In the genomic region with DNA sequence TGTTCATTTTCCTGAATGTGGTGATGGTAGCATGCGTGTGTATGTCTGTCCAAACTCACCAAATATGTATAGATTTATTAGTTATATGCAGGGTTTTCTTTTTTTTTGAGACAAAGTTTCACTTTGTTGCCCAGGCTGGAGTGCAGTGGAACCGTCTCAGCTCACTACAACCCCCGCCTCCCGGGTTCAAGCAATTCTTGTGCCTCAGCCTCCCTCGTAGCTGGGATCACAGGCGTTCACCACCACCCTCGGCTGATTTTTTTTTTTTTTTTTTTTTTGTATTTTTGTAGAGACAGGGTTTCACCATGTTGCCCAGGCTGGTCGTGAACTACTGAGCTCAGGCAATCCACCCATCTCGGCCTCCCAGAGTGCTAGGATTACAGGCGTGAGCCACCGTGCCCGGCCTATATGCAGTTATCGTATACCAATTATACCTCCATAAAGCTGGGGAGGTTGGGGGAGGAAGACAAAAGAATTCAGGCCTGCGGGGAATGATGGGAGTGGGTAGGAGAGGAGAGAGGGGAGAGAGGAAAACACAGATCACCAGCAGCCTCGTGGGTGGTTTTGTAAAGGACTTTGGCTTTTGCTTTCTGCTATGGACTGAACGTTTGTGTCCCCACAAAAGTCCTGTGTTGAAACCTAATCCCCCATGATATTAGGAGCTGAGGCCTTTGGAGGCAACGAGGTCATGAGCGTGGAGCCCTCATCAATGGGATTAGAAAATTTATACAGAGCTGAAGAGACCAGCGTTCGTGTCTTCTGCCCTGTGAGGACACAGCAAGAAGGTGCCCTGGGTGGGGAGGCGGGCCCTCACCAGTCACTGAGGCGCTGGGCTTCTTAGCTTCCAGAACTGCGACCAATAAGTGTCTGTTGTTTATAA, we compare ENCODE assay signal across 21 cellular contexts. TPM values are rescaled to one million over a fixed set of nuclear protein-coding genes. Genes with fewer than 3 reads are reported as not detected.
DNase-seq lines count a peak whose midpoint lies in the region; ATAC-seq, FAIRE-seq and TF ChIP-seq lines count a peak whose summit lies in the region.
"Had no signal": no experiment of that assay in that cellular context is flagged by ENCODE, and none has a peak within 500 bp of the region (broad histone marks: within the 10 kb centered on the region; RNA-seq: fewer than 3 reads in every experiment).

No MANE protein-coding gene starts in this region.

- H3K4me1 Mint-ChIP-seq in GM23338 (peaks cover 18% of the 10 kb centered on the region), osteocyte (ENCODE audit: unreplicated experiment) (peaks cover 22% of the 10 kb centered on the region)

- H3K56ac ChIP-seq in H1 (replicated peaks; ENCODE audit: insufficient read length, low read depth, low read length), result no peak overlapping the region

- H3K79me2 ChIP-seq in GM23338 (replicated peaks; ENCODE audit: insufficient read depth) (peaks cover 23% of the 10 kb centered on the region), H1 (ENCODE audit: control insufficient read depth in 1 of 2, insufficient read depth in 2 of 2, low read length in 2 of 2) (peaks cover 5 to 11% of the 10 kb centered on the region in 2 experiments; a peak in 3 of 4 replicates)

- no peak overlapping the region for H2BK20ac ChIP-seq in H1 (ENCODE audit: low read length)

- no peak overlapping the region for H3K18ac ChIP-seq in H1 (ENCODE audit: extremely low read depth, low read length)
- H3K18ac ChIP-seq in neuronal stem cell (ENCODE audit: low read length), result no peak overlapping the region
- no peak overlapping the region for H3K18ac ChIP-seq in mesenchymal stem cell (ENCODE audit: low read depth in 1 of 2, low read length in 2 of 2)

- H3K27me3 Mint-ChIP-seq in GM23338 (ENCODE audit: insufficient read depth, low read depth, poor library complexity) (peaks cover 13% of the 10 kb centered on the region), osteocyte (ENCODE audit: unreplicated experiment) (no peaks in the 10 kb centered on the region)

- H2BK5ac ChIP-seq in H1 (ENCODE audit: low read depth, low read length) (no peak overlapping the region), neuronal stem cell (ENCODE audit: low read length) (no peak overlapping the region), mesenchymal stem cell (ENCODE audit: low read depth, low read length, poor library complexity, severe bottlenecking) (no peak overlapping the region)

- no peaks in the 10 kb centered on the region for H3K79me1 ChIP-seq in H1 (ENCODE audit: low read depth, low read length)
- peaks cover 2% of the 10 kb centered on the region for H3K79me1 ChIP-seq in neuronal stem cell (ENCODE audit: low read depth, low read length)
- H3K79me1 ChIP-seq in mesenchymal stem cell (replicated peaks; ENCODE audit: low read length, poor library complexity, severe bottlenecking), result no peaks in the 10 kb centered on the region

- H3K9me3 ChIP-seq in H1 (ENCODE audit: insufficient read depth in 2 of 2, low read depth in 1 of 2, low read length in 1 of 2) (no peaks in the 10 kb centered on the region), neuronal stem cell (replicated peaks in 1 of 2; ENCODE audit: control insufficient read depth in 2 of 2, insufficient read depth in 1 of 2, low read depth in 1 of 2, low read length in 2 of 2) (peaks cover 0 to 1% of the 10 kb centered on the region in 2 donors), mesenchymal stem cell (ENCODE audit: control insufficient read depth, low read length) (no peaks in the 10 kb centered on the region)
- H3K9me3 ChIP-seq: BLaER1, MG63 had no signal

- H3K27ac Mint-ChIP-seq in GM23338 (no peak overlapping the region), osteocyte (ENCODE audit: unreplicated experiment) (no peak overlapping the region)
- H3K27ac Mint-ChIP-seq: CD4-positive, alpha-beta T cell; HFFc6 had no signal

- in situ Hi-C loops in G401 (cut with HindIII; ENCODE audit: low sequenced_read_pairs), result no loop called here

- no peak for TF ChIP-seq RAD21 in H1 (IDR thresholded peaks at IDR 0.05 in 1 of 2, conservative IDR thresholded peaks at IDR 0.05 in 1 of 2; ENCODE audit: low read depth in 2 of 2, low read length in 2 of 2)

- H3K4me2 ChIP-seq in GM23338 (no peak overlapping the region), H1 (ENCODE audit: insufficient read depth in 1 of 2, low read depth in 2 of 2, low read length in 2 of 2) (no peak overlapping the region), neuronal stem cell (ENCODE audit: insufficient read depth, low read length, poor library complexity, severe bottlenecking) (no peak overlapping the region), mesenchymal stem cell (ENCODE audit: low read length, poor library complexity, severe bottlenecking) (no peak overlapping the region)
- H3K4me2 ChIP-seq: BLaER1 had no signal

- FAIRE-seq in H1 (lab: Jason Lieb, UNC), result no peak
- FAIRE-seq: GM19239, H54 had no signal

- no peaks in the 10 kb centered on the region for H3K36me3 ChIP-seq in GM23338 (ENCODE audit: insufficient read depth)
- H3K36me3 ChIP-seq in H1 (ENCODE audit: control insufficient read depth in 2 of 4, insufficient read depth in 4 of 4, low read length in 3 of 4), result no peaks in the 10 kb centered on the region; a peak in 1 of 8 replicates
- peaks cover 0 to under 1% of the 10 kb centered on the region in 2 donors for H3K36me3 ChIP-seq in neuronal stem cell (replicated peaks in 1 of 2; ENCODE audit: control insufficient read depth in 2 of 2, insufficient read depth in 2 of 2, low read length in 2 of 2)
- peaks cover 0 to under 1% of the 10 kb centered on the region in 2 experiments for H3K36me3 ChIP-seq in mesenchymal stem cell (ENCODE audit: control insufficient read depth in 1 of 2, insufficient read depth in 2 of 2, low read depth in 1 of 2, low read length in 2 of 2)
- H3K36me3 ChIP-seq: BLaER1 had no signal

- H2BK120ac ChIP-seq in H1 (replicated peaks; ENCODE audit: low read depth, low read length) (no peak overlapping the region), neuronal stem cell (ENCODE audit: low read depth, low read length) (no peak overlapping the region), mesenchymal stem cell (ENCODE audit: low read depth, low read length) (no peak overlapping the region)

- no peaks in the 10 kb centered on the region for H3K9me2 ChIP-seq in GM23338 (ENCODE audit: insufficient read depth)

- 87% methylated on average over 20 of the region's 23 CpGs; no CpG with 5 or more reads in 1 of the 2 experiments for WGBS in H1 (ENCODE audit: extremely low coverage in 1 of 2, insufficient coverage in 1 of 2, insufficient read length in 1 of 2, insufficient replicate concordance in 2 of 2, low coverage in 1 of 2, low lambda C conversion rate in 2 of 2, missing lambda C conversion rate in 1 of 2), 2 experiments
- no CpG with 5 or more reads among the region's 23 CpGs for WGBS in neuronal stem cell (ENCODE audit: extremely low coverage in 2 of 2, insufficient read length in 2 of 2, insufficient replicate concordance in 1 of 2), 2 donors
- WGBS in mesenchymal stem cell, result 94% methylated on average over 17 of the region's 23 CpGs

- H3K23ac ChIP-seq in H1 (ENCODE audit: insufficient read length) (no peak overlapping the region), neuronal stem cell (ENCODE audit: low read depth, low read length, poor library complexity) (no peak overlapping the region), mesenchymal stem cell (ENCODE audit: low read length in 2 of 2) (no peak overlapping the region)

- H3K9ac ChIP-seq in H1 (replicated peaks in 1 of 4; ENCODE audit: extremely low read depth in 1 of 4, low read depth in 3 of 4, low read length in 3 of 4), result no peak overlapping the region
- H3K9ac ChIP-seq in neuronal stem cell (ENCODE audit: low read depth, low read length, poor library complexity), result no peak overlapping the region
- no peak overlapping the region for H3K9ac ChIP-seq in mesenchymal stem cell (ENCODE audit: low read length)
- H3K9ac ChIP-seq: BLaER1 had no signal

- peaks cover 3% of the 10 kb centered on the region; the same call in 1 of the 2 replicates for H3K23me2 ChIP-seq in H1 (ENCODE audit: low read depth, low read length)

- H3K27ac ChIP-seq in GM23338 (ENCODE audit: low read depth), result no peak overlapping the region
- no peak overlapping the region for H3K27ac ChIP-seq in H1 (ENCODE audit: low read depth, low read length)
- no peak overlapping the region for H3K27ac ChIP-seq in neuronal stem cell (replicated peaks; ENCODE audit: low read length)
- no peak overlapping the region for H3K27ac ChIP-seq in mesenchymal stem cell (ENCODE audit: low read length, poor library complexity, severe bottlenecking)
- H3K27ac ChIP-seq: BLaER1 had no signal

- H3K4ac ChIP-seq in H1 (replicated peaks; ENCODE audit: insufficient read length, low read depth, low read length) (no peak overlapping the region), neuronal stem cell (ENCODE audit: low read length) (no peak overlapping the region), mesenchymal stem cell (ENCODE audit: low read depth in 1 of 2, low read length in 2 of 2) (no peak overlapping the region)

- POLR2A ChIA-PET in HEK293T (lab: Yijun Ruan, JAX) (interaction anchor here (0.8 to 10.6 kb wide), 9 partner anchors 10 to 178 kb away, joined by 3 to 129 read pairs (median 4); a partner anchor contains a TSS), H1 (lab: Charles Lee; ENCODE audit: partially characterized antibody) (interaction anchor here (0.6 to 29.6 kb wide), 3 partner anchors 18 to 422 kb away, joined by 3 to 677 read pairs (median 324); partner anchors contain the start of gene COX20)

- ATAC-seq in GM23338, result no peak

- H4K8ac ChIP-seq in H1 (ENCODE audit: extremely low read depth, insufficient read depth, low read length) (no peak overlapping the region), neuronal stem cell (ENCODE audit: low read depth, low read length) (no peak overlapping the region), mesenchymal stem cell (ENCODE audit: low read length) (no peak overlapping the region)

- peak overlapping the region; percentile 72 for H2AFZ ChIP-seq in GM23338
- peak overlapping the region; percentile 65; the same call in 1 of the 2 replicates for H2AFZ ChIP-seq in H1 (ENCODE audit: low read length)
- H2AFZ ChIP-seq in neuronal stem cell (ENCODE audit: low read length), result peak overlapping the region; percentile 23
- no peak overlapping the region for H2AFZ ChIP-seq in mesenchymal stem cell (ENCODE audit: low read depth, low read length)

- H4K91ac ChIP-seq in H1 (replicated peaks; ENCODE audit: insufficient read length, low read length), result no peak overlapping the region
- no peak overlapping the region for H4K91ac ChIP-seq in neuronal stem cell (ENCODE audit: low read depth, low read length, poor library complexity)
- no peak overlapping the region for H4K91ac ChIP-seq in mesenchymal stem cell (ENCODE audit: low read length)

- no peak overlapping the region for H4K5ac ChIP-seq in H1 (ENCODE audit: insufficient read length, low read depth, low read length)

- no peak overlapping the region for H2BK12ac ChIP-seq in H1 (ENCODE audit: low read depth, low read length)
- H2BK12ac ChIP-seq in neuronal stem cell (ENCODE audit: low read length), result no peak overlapping the region
- no peak overlapping the region for H2BK12ac ChIP-seq in mesenchymal stem cell (ENCODE audit: low read length in 2 of 2)

- TF ChIP-seq POLR2A in H1 (IDR thresholded peaks at IDR 0.05; ENCODE audit: control extremely low read depth in 1 of 2, low read depth in 2 of 2, low read length in 2 of 2), result no peak

- H3K4me3 Mint-ChIP-seq in GM23338 (no peak overlapping the region), osteocyte (ENCODE audit: unreplicated experiment) (no peak overlapping the region)
- H3K4me3 Mint-ChIP-seq: CD4-positive, alpha-beta T cell; HFFc6 had no signal

- CTCF ChIA-PET in HEK293T (lab: Yijun Ruan, JAX) (interaction anchor here (0.6 to 1.5 kb wide), 3 partner anchors 8 to 173 kb away, joined by 3 to 4 read pairs (median 4); no protein-coding TSS in a partner anchor), H1 (lab: Charles Lee; ENCODE audit: partially characterized antibody) (interaction anchor here (0.5 to 1.4 kb wide), 7 partner anchors 8 to 174 kb away, joined by 3 to 5 read pairs (median 3); a partner anchor contains a TSS)

- H3K14ac ChIP-seq in H1 (ENCODE audit: insufficient read length) (no peak overlapping the region), neuronal stem cell (ENCODE audit: low read length) (no peak overlapping the region), mesenchymal stem cell (ENCODE audit: low read length in 2 of 2) (peak overlapping the region in 1 of 2 experiments; percentile 20)

- H3K4me3 ChIP-seq in GM23338 (no peak overlapping the region), H1 (ENCODE audit: extremely low read depth in 1 of 4, insufficient read depth in 2 of 4, low read depth in 3 of 4, low read length in 4 of 4) (no peak overlapping the region), neuronal stem cell (ENCODE audit: low read length in 2 of 2) (no peak overlapping the region), mesenchymal stem cell (ENCODE audit: insufficient read depth in 1 of 2, low read depth in 1 of 2, low read length in 2 of 2) (no peak overlapping the region)
- H3K4me3 ChIP-seq: BLaER1, MG63 had no signal

- H4K20me1 ChIP-seq in GM23338 (replicated peaks; ENCODE audit: insufficient read depth) (no peaks in the 10 kb centered on the region), H1 (replicated peaks in 1 of 2; ENCODE audit: control insufficient read depth in 1 of 2, insufficient read depth in 2 of 2, low read length in 2 of 2) (peaks cover 1 to 2% of the 10 kb centered on the region in 2 experiments)
- H4K20me1 ChIP-seq: BLaER1 had no signal

- no peaks in the 10 kb centered on the region; the same call in 1 of the 2 replicates for H3F3A ChIP-seq in GM23338 (replicated peaks; ENCODE audit: low read depth)

- TF ChIP-seq CTCF in GM23338 (conservative IDR thresholded peaks at IDR 0.05; ENCODE audit: low read depth in 2 of 2), result no peak
- TF ChIP-seq CTCF in H1 (IDR thresholded peaks at IDR 0.05; ENCODE audit: control extremely low read depth in 1 of 3, insufficient read depth in 1 of 3, low read depth in 1 of 3, low read length in 3 of 3), result no peak
- no peak for TF ChIP-seq CTCF in osteocyte (IDR thresholded peaks at IDR 0.05)

- no peak for TF ChIP-seq EP300 in H1 (IDR thresholded peaks at IDR 0.05; ENCODE audit: borderline replicate concordance in 1 of 2, low read depth in 2 of 2, low read length in 2 of 2)

- no peak overlapping the region for H2BK15ac ChIP-seq in H1 (ENCODE audit: low read length)
- H2BK15ac ChIP-seq in neuronal stem cell (ENCODE audit: low read length), result no peak overlapping the region
- H2BK15ac ChIP-seq in mesenchymal stem cell (ENCODE audit: low read depth, poor library complexity, severe bottlenecking), result no peak overlapping the region

- H3K27me3 ChIP-seq in GM23338 (ENCODE audit: insufficient read depth), result no peaks in the 10 kb centered on the region
- H3K27me3 ChIP-seq in H1 (replicated peaks in 1 of 4; ENCODE audit: control insufficient read depth in 3 of 4, extremely low read depth in 1 of 4, insufficient read depth in 3 of 4, low read length in 3 of 4), result no peaks in the 10 kb centered on the region
- no peaks in the 10 kb centered on the region for H3K27me3 ChIP-seq in neuronal stem cell (ENCODE audit: control insufficient read depth in 3 of 3, insufficient read depth in 3 of 3, low read depth in 1 of 3, low read length in 3 of 3)
- H3K27me3 ChIP-seq in mesenchymal stem cell (ENCODE audit: control insufficient read depth in 1 of 2, insufficient read depth in 1 of 2, low read length in 2 of 2), result no peaks in the 10 kb centered on the region
- H3K27me3 ChIP-seq: BLaER1, MG63 had no signal

- H3K4me1 ChIP-seq in GM23338 (ENCODE audit: insufficient read depth) (peaks cover 3% of the 10 kb centered on the region; the same call in 1 of the 2 replicates), H1 (replicated peaks in 1 of 4; ENCODE audit: control insufficient read depth in 3 of 4, insufficient read depth in 4 of 4, low read length in 3 of 4) (peaks cover 0 to 3% (median 1%) of the 10 kb centered on the region in 4 experiments; a peak in 3 of 7 replicates), neuronal stem cell (ENCODE audit: control insufficient read depth in 2 of 2, insufficient read depth in 1 of 2, low read depth in 1 of 2, low read length in 2 of 2) (peaks cover 1 to 13% of the 10 kb centered on the region in 2 donors), mesenchymal stem cell (ENCODE audit: control insufficient read depth, insufficient read depth, low read depth, low read length) (peaks cover 2% of the 10 kb centered on the region)

- H3K9me3 Mint-ChIP-seq in GM23338, result peaks cover 3% of the 10 kb centered on the region; the same call in 1 of the 3 replicates
- H3K9me3 Mint-ChIP-seq in osteocyte (ENCODE audit: unreplicated experiment), result no peaks in the 10 kb centered on the region
- H3K9me3 Mint-ChIP-seq: CD4-positive, alpha-beta T cell; HFFc6 had no signal

- H3K36me3 Mint-ChIP-seq in GM23338 (ENCODE audit: low read depth) (peaks cover 6% of the 10 kb centered on the region), osteocyte (ENCODE audit: unreplicated experiment) (no peaks in the 10 kb centered on the region)

- DNase-seq in GM23338 (ENCODE audit: low spot score) (no peak), HEK293T (ENCODE audit: extremely low spot score) (no peak), H1 (ENCODE audit: low read depth in 1 of 2, low spot score in 2 of 2) (no peak), neuronal stem cell (ENCODE audit: low spot score) (no peak), mesenchymal stem cell (no peak), osteocyte (ENCODE audit: extremely low spot score, unreplicated experiment) (no peak), G401 (ENCODE audit: low spot score) (no peak)
- DNase-seq: ACHN; CD4-positive, alpha-beta T cell; GF-D8; HFFc6; MG63; NCI-H1092; NCI-H2029 treated with DMSO at 0.1 percent for 48 hours; NCI-H226; NCI-H510A treated with DMSO at 0.1 percent for 48 hours; NCI-H748 treated with DMSO at 0.1 percent for 48 hours; Right ventricle myocardium superior had no signal

- H2AK5ac ChIP-seq in H1 (ENCODE audit: low read depth, low read length) (no peak overlapping the region), neuronal stem cell (ENCODE audit: low read depth, low read length) (no peak overlapping the region), mesenchymal stem cell (ENCODE audit: low read length, severe bottlenecking) (no peak overlapping the region)

RNA-seq across cellular contexts. Expression of gene HNRNPU, which starts 4.4 kb away (rescaled TPM):
- total RNA-seq in GM23338 (2014; rRNA removed; shearing (Covaris generic)), result 630 and 687 TPM in 2 replicates
- polyA plus RNA-seq in GM23338 (2016; fragmentation: Nextera tagmentation; extraction: Ambion mirVana) (406 and 422 TPM in 2 replicates), H1 (2011; rRNA removed) (87.3 and 95.6 TPM in 2 replicates)
- total RNA-seq in H1 (2021; fragmentation: NEBNext Ultra II Directional; extraction: Animal tissue kit (Norgen Biotek cat#: 25700)), result 606 and 614 TPM in 2 replicates
- 240 TPM for polyA plus RNA-seq in H1 (2011; cell fraction: cytosol; rRNA removed)
- 179 TPM for polyA plus RNA-seq in H1 (2011; cell fraction: nucleus; rRNA removed)
- polyA plus RNA-seq in H1 (2012, experiment 1 of 2), result 452 to 699 TPM (median 531 TPM) in 4 replicates
- 85.9 TPM for polyA plus RNA-seq in H1 (2012, experiment 2 of 2)
- 352 TPM for polyA plus RNA-seq in H1 (2013, experiment 1 of 2)
- polyA plus RNA-seq in H1 (2013, experiment 2 of 2), result 353 TPM
- polyA minus RNA-seq in H1 (2011; rRNA and poly(A)+ RNA removed), result 235 and 263 TPM in 2 replicates
- 285 TPM for polyA minus RNA-seq in H1 (2011; cell fraction: cytosol; rRNA and poly(A)+ RNA removed)
- 272 TPM for polyA minus RNA-seq in H1 (2011; cell fraction: nucleus; rRNA and poly(A)+ RNA removed)
- 302 TPM for polyA plus RNA-seq in neuronal stem cell (2013, experiment 1 of 2)
- polyA plus RNA-seq in neuronal stem cell (2013, experiment 2 of 2), result 312 TPM
- 184 TPM for polyA plus RNA-seq in mesenchymal stem cell (2013, experiment 1 of 2)
- 179 TPM for polyA plus RNA-seq in mesenchymal stem cell (2013, experiment 2 of 2)
- 292 and 299 TPM in 2 replicates for total RNA-seq in osteocyte
- 172 and 277 TPM in 2 replicates for total RNA-seq in G401 (2014; rRNA removed; shearing (Covaris generic))

RNA-seq across cellular contexts. Expression of gene COX20, which starts 33.3 kb away (rescaled TPM):
- total RNA-seq in GM23338 (2014; rRNA removed; shearing (Covaris generic)), result 19.3 and 20.0 TPM in 2 replicates
- polyA plus RNA-seq in GM23338 (2016; fragmentation: Nextera tagmentation; extraction: Ambion mirVana) (175 and 187 TPM in 2 replicates), H1 (2011; rRNA removed) (11.7 and 17.5 TPM in 2 replicates)
- total RNA-seq in H1 (2021; fragmentation: NEBNext Ultra II Directional; extraction: Animal tissue kit (Norgen Biotek cat#: 25700)), result 28.8 and 33.6 TPM in 2 replicates
- polyA plus RNA-seq in H1 (2011; cell fraction: cytosol; rRNA removed), result 33.1 TPM
- polyA plus RNA-seq in H1 (2011; cell fraction: nucleus; rRNA removed), result 6.2 TPM
- 18.0 to 39.2 TPM (median 20.0 TPM) in 4 replicates for polyA plus RNA-seq in H1 (2012, experiment 1 of 2)
- polyA plus RNA-seq in H1 (2012, experiment 2 of 2), result 6.5 TPM
- polyA plus RNA-seq in H1 (2013, experiment 1 of 2), result 42.7 TPM
- polyA plus RNA-seq in H1 (2013, experiment 2 of 2), result 43.3 TPM
- 6.9 and 7.0 TPM in 2 replicates for polyA minus RNA-seq in H1 (2011; rRNA and poly(A)+ RNA removed)
- 4.6 TPM for polyA minus RNA-seq in H1 (2011; cell fraction: cytosol; rRNA and poly(A)+ RNA removed)
- 26.7 TPM for polyA minus RNA-seq in H1 (2011; cell fraction: nucleus; rRNA and poly(A)+ RNA removed)
- 32.4 TPM for polyA plus RNA-seq in neuronal stem cell (2013, experiment 1 of 2)
- polyA plus RNA-seq in neuronal stem cell (2013, experiment 2 of 2), result 32.4 TPM
- 70.6 TPM for polyA plus RNA-seq in mesenchymal stem cell (2013, experiment 1 of 2)
- polyA plus RNA-seq in mesenchymal stem cell (2013, experiment 2 of 2), result 71.2 TPM
- total RNA-seq in osteocyte, result 27.4 and 27.6 TPM in 2 replicates
- total RNA-seq in G401 (2014; rRNA removed; shearing (Covaris generic)), result 11.9 and 12.2 TPM in 2 replicates
